In genomic region chr1:246647513-246647912, GRCh38 we compare ENCODE assay signal across 13 cellular contexts.
A peak's percentile ranks its signal among the peaks of the same experiment; 100 is the strongest.
DNase-seq lines count a peak whose midpoint lies in the region; ATAC-seq and TF ChIP-seq lines count a peak whose summit lies in the region.
"Had no signal": no experiment of that assay in that cellular context is flagged by ENCODE, and none has a peak within 500 bp of the region (broad histone marks: within the 10 kb centered on the region; RNA-seq: fewer than 3 reads in every experiment).

No MANE protein-coding gene starts in this region.

- CTCF ChIA-PET in MCF 10A (lab: Yijun Ruan, JAX): interaction anchor here (0.7 kb wide), 1 partner anchor 15 kb away, joined by 6 read pairs; no protein-coding TSS in a partner anchor

- H3K9ac ChIP-seq in mesenchymal stem cell (ENCODE audit: low read length): peak overlapping the region; percentile 86

- H3K4me2 ChIP-seq in mesenchymal stem cell (ENCODE audit: low read length, poor library complexity, severe bottlenecking): no peak overlapping the region
- H3K4me2 ChIP-seq: A549 had no signal

- no peak overlapping the region for H2BK120ac ChIP-seq in mesenchymal stem cell (ENCODE audit: low read depth, low read length)

- intact Hi-C loops in MCF 10A (cut with micrococcal nuclease): no loop called here
- intact Hi-C loops in breast epithelium (cut with DNase I; ENCODE audit: low total_unique reads): no loop called here

- H3K4me1 Mint-ChIP-seq in MCF 10A (ENCODE audit: insufficient read depth, unreplicated experiment): no peaks in the 10 kb centered on the region

- no peak overlapping the region for H4K8ac ChIP-seq in mesenchymal stem cell (ENCODE audit: low read length)

- H3K9me3 ChIP-seq in breast epithelium (no peaks in the 10 kb centered on the region), mesenchymal stem cell (ENCODE audit: control insufficient read depth, low read length) (no peaks in the 10 kb centered on the region)
- H3K9me3 ChIP-seq: A549, tibial artery had no signal

- H4K91ac ChIP-seq in mesenchymal stem cell (ENCODE audit: low read length): no peak overlapping the region

- H3K27ac Mint-ChIP-seq in MCF 10A (ENCODE audit: low read depth, unreplicated experiment): no peak overlapping the region

- WGBS in mesenchymal stem cell: 90% methylated on average over 6 of the region's 8 CpGs

- H3K36me3 ChIP-seq in breast epithelium: no peaks in the 10 kb centered on the region
- peaks cover 8 to 37% of the 10 kb centered on the region in 2 experiments for H3K36me3 ChIP-seq in mesenchymal stem cell (ENCODE audit: control insufficient read depth in 1 of 2, insufficient read depth in 2 of 2, low read depth in 1 of 2, low read length in 2 of 2)

- ATAC-seq in GM21529 (IDR thresholded peaks at IDR 0.05; ENCODE audit: unreplicated experiment) (no peak), HG03565 (IDR thresholded peaks at IDR 0.05; ENCODE audit: unreplicated experiment) (no peak), GM18861 (IDR thresholded peaks at IDR 0.05; ENCODE audit: unreplicated experiment) (no peak), HG02588 (IDR thresholded peaks at IDR 0.05; ENCODE audit: unreplicated experiment) (no peak)

- H3K27ac ChIP-seq in breast epithelium (no peak overlapping the region), cingulate gyrus (ENCODE audit: low read depth, low read length) (peak overlapping the region; percentile 58), mesenchymal stem cell (ENCODE audit: low read length, poor library complexity, severe bottlenecking) (peak overlapping the region; percentile 17)
- H3K27ac ChIP-seq: A549 had no signal

- no peak overlapping the region for H2BK15ac ChIP-seq in mesenchymal stem cell (ENCODE audit: low read depth, poor library complexity, severe bottlenecking)

- H3K4me3 ChIP-seq in breast epithelium (no peak overlapping the region), mesenchymal stem cell (ENCODE audit: insufficient read depth in 1 of 2, low read depth in 1 of 2, low read length in 2 of 2) (peak overlapping the region in 1 of 2 experiments; percentile 74)
- H3K4me3 ChIP-seq: A549, skin epidermis, tibial artery had no signal

- H3K4me1 ChIP-seq in breast epithelium (no peaks in the 10 kb centered on the region), mesenchymal stem cell (ENCODE audit: control insufficient read depth, insufficient read depth, low read depth, low read length) (peaks cover 4% of the 10 kb centered on the region)
- H3K4me1 ChIP-seq: A549 had no signal

- TF ChIP-seq CTCF in MCF 10A (IDR thresholded peaks at IDR 0.05; ENCODE audit: unreplicated experiment) (no peak), breast epithelium (IDR thresholded peaks at IDR 0.05) (no peak)

- no peak overlapping the region for H2AK5ac ChIP-seq in mesenchymal stem cell (ENCODE audit: low read length, severe bottlenecking)

- DNase-seq in MCF 10A (ENCODE audit: unreplicated experiment): no peak
- DNase-seq in breast epithelium (ENCODE audit: low spot score in 2 of 2): no peak
- DNase-seq in mesenchymal stem cell: peak; percentile 52
- DNase-seq: amniotic stem cell had no signal

- peak overlapping the region; percentile 55 for H2AFZ ChIP-seq in mesenchymal stem cell (ENCODE audit: low read depth, low read length)

- peaks cover 67% of the 10 kb centered on the region for H3K36me3 Mint-ChIP-seq in MCF 10A (ENCODE audit: insufficient read depth, unreplicated experiment)

- BruUV-seq in MCF 10A (replicated peaks; lab: Mats Ljungman, UMichigan): TSS peak; percentile 46

- H3K23ac ChIP-seq in mesenchymal stem cell (ENCODE audit: low read length in 2 of 2): no peak overlapping the region

- no peak overlapping the region for H3K4ac ChIP-seq in mesenchymal stem cell (ENCODE audit: low read depth in 1 of 2, low read length in 2 of 2)

- POLR2A ChIA-PET in MCF 10A (lab: Yijun Ruan, JAX): interaction anchor here (0.6 kb wide), 1 partner anchor 644 kb away, joined by 3 read pairs; no protein-coding TSS in a partner anchor

- H3K27me3 ChIP-seq in breast epithelium (no peaks in the 10 kb centered on the region), mesenchymal stem cell (ENCODE audit: control insufficient read depth in 1 of 2, insufficient read depth in 1 of 2, low read length in 2 of 2) (no peaks in the 10 kb centered on the region)
- H3K27me3 ChIP-seq: tibial artery had no signal

- H3K79me1 ChIP-seq in mesenchymal stem cell (replicated peaks; ENCODE audit: low read length, poor library complexity, severe bottlenecking): peaks cover 9% of the 10 kb centered on the region

- no peaks in the 10 kb centered on the region for H3K27me3 Mint-ChIP-seq in MCF 10A (ENCODE audit: insufficient read depth, unreplicated experiment)

- no peak overlapping the region for H3K14ac ChIP-seq in mesenchymal stem cell (ENCODE audit: low read length in 2 of 2)

- H3K18ac ChIP-seq in mesenchymal stem cell (ENCODE audit: low read depth in 1 of 2, low read length in 2 of 2): no peak overlapping the region

- no peak overlapping the region for H3K4me3 Mint-ChIP-seq in MCF 10A (ENCODE audit: unreplicated experiment)
- H3K4me3 Mint-ChIP-seq: H9 had no signal

- H2BK12ac ChIP-seq in mesenchymal stem cell (ENCODE audit: low read length in 2 of 2): no peak overlapping the region

- H3K9me3 Mint-ChIP-seq in MCF 10A (ENCODE audit: unreplicated experiment): peaks cover 5% of the 10 kb centered on the region

- no peak overlapping the region for H2BK5ac ChIP-seq in mesenchymal stem cell (ENCODE audit: low read depth, low read length, poor library complexity, severe bottlenecking)

- no peak for TF ChIP-seq POLR2A in breast epithelium (IDR thresholded peaks at IDR 0.05)

Comparison
In these comparisons a context has a peak if more than half of its experiments do, and no peak if none do; other contexts are left out.
1. H3K27ac ChIP-seq: peak in cingulate gyrus (single experiment) and mesenchymal stem cell (single experiment); none in breast epithelium (0 of 2).